Comparison of ENCODE assay signal across 29 cellular contexts in genomic region chr17:49928126-49928800, GRCh38. TPM values are rescaled to one million over a fixed set of nuclear protein-coding genes. Genes with fewer than 3 reads are reported as not detected.
DNase-seq lines count a peak whose midpoint lies in the region; ATAC-seq, FAIRE-seq and TF ChIP-seq lines count a peak whose summit lies in the region.
"Had no signal": no experiment of that assay in that cellular context is flagged by ENCODE, and none has a peak within 500 bp of the region (broad histone marks: within the 10 kb centered on the region; RNA-seq: fewer than 3 reads in every experiment).

No MANE protein-coding gene starts in this region.

- H3K79me2 ChIP-seq in astrocyte (ENCODE audit: insufficient read depth, low read length) (no peaks in the 10 kb centered on the region), trophoblast cell (ENCODE audit: control insufficient read depth, insufficient read depth, low read length, poor library complexity) (no peaks in the 10 kb centered on the region)

- H2AFZ ChIP-seq in astrocyte (ENCODE audit: low read depth, low read length) (no peak overlapping the region), trophoblast cell (ENCODE audit: insufficient read depth, low read length, poor library complexity) (no peak overlapping the region)

- TF ChIP-seq CTCF in astrocyte (IDR thresholded peaks at IDR 0.05; ENCODE audit: insufficient read depth, low read depth, low read length), result no peak
- no peak for TF ChIP-seq CTCF in nephron progenitor cell (IDR thresholded peaks at IDR 0.05)

- ATAC-seq in HG03342 (IDR thresholded peaks at IDR 0.05; ENCODE audit: unreplicated experiment), result no peak
- ATAC-seq: activated CD4-positive, CD25-positive, alpha-beta regulatory T cell treated with anti-CD3 and anti-CD28 coated beads, Interleukin-2, amount 50 U/mL, for 24 hours; activated T-cell treated with anti-CD3 and anti-CD28 coated beads, Interleukin-2, amount 50 U/mL, for 72 hours; left lung; right lobe of liver; T-cell had no signal

- H3K4me3 Mint-ChIP-seq in astrocyte (ENCODE audit: unreplicated experiment) (no peak overlapping the region), nephron progenitor cell (no peak overlapping the region)
- H3K4me3 Mint-ChIP-seq: activated T-cell treated with anti-CD3 and anti-CD28 coated beads, Interleukin-2, amount 50 U/mL, for 72 hours; CD4-positive, alpha-beta T cell; T-cell had no signal

- WGBS in trophoblast cell (ENCODE audit: extremely low coverage, insufficient coverage, insufficient read length), result no CpG with 5 or more reads among the region's 10 CpGs

- H2BK120ac ChIP-seq in trophoblast cell (ENCODE audit: insufficient read depth, low read length, poor library complexity), result no peak overlapping the region

- peak overlapping the region; percentile 6 for H4K91ac ChIP-seq in trophoblast cell (ENCODE audit: low read depth, low read length)

- no peaks in the 10 kb centered on the region for H3K36me3 ChIP-seq in astrocyte (ENCODE audit: insufficient read depth, low read length)
- no peaks in the 10 kb centered on the region for H3K36me3 ChIP-seq in trophoblast cell (ENCODE audit: control insufficient read depth in 1 of 2, insufficient read depth in 2 of 2, low read length in 2 of 2)
- H3K36me3 ChIP-seq: ascending aorta, left lung, right lobe of liver, transverse colon had no signal

- H3K4me1 ChIP-seq in astrocyte (ENCODE audit: insufficient read depth, low read length) (peaks cover 22% of the 10 kb centered on the region), trophoblast cell (ENCODE audit: control insufficient read depth in 1 of 2, insufficient read depth in 2 of 2, low read length in 2 of 2) (peaks cover 0 to 6% of the 10 kb centered on the region in 2 experiments)
- H3K4me1 ChIP-seq: ascending aorta, left lung, right lobe of liver, transverse colon had no signal

- no peak overlapping the region for H4K8ac ChIP-seq in trophoblast cell (ENCODE audit: low read depth, low read length)

- H3K36me3 Mint-ChIP-seq in astrocyte (ENCODE audit: low read depth, unreplicated experiment), result peaks cover 2% of the 10 kb centered on the region
- no peaks in the 10 kb centered on the region for H3K36me3 Mint-ChIP-seq in nephron progenitor cell (ENCODE audit: low read depth)
- H3K36me3 Mint-ChIP-seq: T-cell had no signal

- H2BK12ac ChIP-seq in trophoblast cell (ENCODE audit: low read length), result no peak overlapping the region

- H3K27ac Mint-ChIP-seq in astrocyte (ENCODE audit: unreplicated experiment), result no peak overlapping the region
- H3K27ac Mint-ChIP-seq in nephron progenitor cell, result no peak overlapping the region
- H3K27ac Mint-ChIP-seq: activated T-cell treated with anti-CD3 and anti-CD28 coated beads, Interleukin-2, amount 50 U/mL, for 72 hours; CD4-positive, alpha-beta T cell; progenitor cell of endocrine pancreas; T-cell had no signal

- H3K9me3 Mint-ChIP-seq in astrocyte (ENCODE audit: unreplicated experiment) (no peaks in the 10 kb centered on the region), nephron progenitor cell (no peaks in the 10 kb centered on the region)
- H3K9me3 Mint-ChIP-seq: activated T-cell treated with anti-CD3 and anti-CD28 coated beads, Interleukin-2, amount 50 U/mL, for 72 hours; CD4-positive, alpha-beta T cell; T-cell had no signal

- H3K27me3 ChIP-seq in astrocyte (ENCODE audit: insufficient read depth, low read length) (peaks cover 14% of the 10 kb centered on the region), trophoblast cell (ENCODE audit: insufficient read depth, low read length) (no peaks in the 10 kb centered on the region)
- H3K27me3 ChIP-seq: ascending aorta, right lobe of liver had no signal

- H3K18ac ChIP-seq in trophoblast cell (ENCODE audit: low read length), result no peak overlapping the region

- FAIRE-seq in astrocyte (lab: Jason Lieb, UNC), result no peak
- FAIRE-seq: GM18507, islet of Langerhans, TTC549 had no signal

- no peaks in the 10 kb centered on the region for H4K20me1 ChIP-seq in astrocyte (ENCODE audit: insufficient read depth, low read length)

- H3K4me2 ChIP-seq in astrocyte (ENCODE audit: low read length), result peak overlapping the region; percentile 24
- H3K4me2 ChIP-seq in trophoblast cell (ENCODE audit: low read length), result no peak overlapping the region

- no peak overlapping the region for H3K27ac ChIP-seq in astrocyte (ENCODE audit: low read depth, low read length)
- H3K27ac ChIP-seq in trophoblast cell (ENCODE audit: low read depth, low read length), result no peak overlapping the region
- H3K27ac ChIP-seq: ascending aorta, coronary artery, left lung, right lobe of liver, transverse colon had no signal

- H3K9me3 ChIP-seq in astrocyte (ENCODE audit: insufficient read depth, low read depth, low read length) (no peaks in the 10 kb centered on the region), trophoblast cell (ENCODE audit: insufficient read depth, low read depth, low read length) (peaks cover 2% of the 10 kb centered on the region)
- H3K9me3 ChIP-seq: ascending aorta, left lung, right lobe of liver, transverse colon had no signal

- peaks cover 56% of the 10 kb centered on the region for H3K27me3 Mint-ChIP-seq in astrocyte (ENCODE audit: low read depth, unreplicated experiment)
- peaks cover 11% of the 10 kb centered on the region for H3K27me3 Mint-ChIP-seq in nephron progenitor cell (ENCODE audit: low read depth, poor library complexity)

- H2AK5ac ChIP-seq in trophoblast cell (ENCODE audit: low read length), result no peak overlapping the region

- H3K9ac ChIP-seq in astrocyte (ENCODE audit: low read length), result no peak overlapping the region
- H3K9ac ChIP-seq in trophoblast cell (ENCODE audit: low read length), result no peak overlapping the region

- H3K23ac ChIP-seq in trophoblast cell (ENCODE audit: low read length), result no peak overlapping the region

- H3K79me1 ChIP-seq in trophoblast cell (ENCODE audit: low read length), result peaks cover 3% of the 10 kb centered on the region

- H3K4me1 Mint-ChIP-seq in astrocyte (ENCODE audit: low read depth, unreplicated experiment), result peaks cover 11% of the 10 kb centered on the region
- peaks cover 28% of the 10 kb centered on the region for H3K4me1 Mint-ChIP-seq in nephron progenitor cell
- H3K4me1 Mint-ChIP-seq: T-cell had no signal

- no peak overlapping the region for H2BK5ac ChIP-seq in trophoblast cell (ENCODE audit: low read depth, low read length, poor library complexity)

- no peak overlapping the region for H3K14ac ChIP-seq in trophoblast cell (ENCODE audit: low read length)

- no peak overlapping the region for H3K4me3 ChIP-seq in astrocyte (ENCODE audit: insufficient read depth, low read depth, low read length)
- no peak overlapping the region for H3K4me3 ChIP-seq in trophoblast cell (ENCODE audit: low read depth, low read length)
- H3K4me3 ChIP-seq: ascending aorta, coronary artery, left lung, right lobe of liver, transverse colon had no signal

- H3K4ac ChIP-seq in trophoblast cell (ENCODE audit: low read depth, low read length), result no peak overlapping the region

- no peak overlapping the region for H4K12ac ChIP-seq in trophoblast cell (ENCODE audit: low read depth, low read length)

- DNase-seq in EL, result peak; percentile 11
- peak; percentile 26 for DNase-seq in HT1080 (ENCODE audit: low read depth)
- DNase-seq in astrocyte (ENCODE audit: low read depth), result no peak
- DNase-seq in trophoblast cell, result no peak
- DNase-seq in nephron progenitor cell, result no peak
- DNase-seq in stimulated activated CD4-positive, alpha-beta T cell treated with anti-CD3 and anti-CD28 coated beads, Interleukin-1b, Interleukin-23, amount 100 ng/mL, for 48 hours, result no peak
- DNase-seq: activated CD4-positive, alpha-beta T cell treated with anti-CD3 and anti-CD28 coated beads, Interleukin-2, amount 50 U/mL, for 48 hours; activated T-cell treated with anti-CD3 and anti-CD28 coated beads, Interleukin-2, amount 50 U/mL, for 72 hours; CD4-positive, alpha-beta T cell; effector CD8-positive, alpha-beta T cell; NCI-H146; NCI-H446; NCI-H774; right lobe of liver; RPMI8226; stimulated activated CD4-positive, alpha-beta T cell treated with anti-CD3 and anti-CD28 coated beads, Interleukin-4, amount 100 ng/mL, for 4 hours; T-cell; transverse colon had no signal

RNA-seq across cellular contexts. Expression of gene DLX4, which starts 40.7 kb away (rescaled TPM):
- total RNA-seq in HT1080 (2014; rRNA removed; shearing (Covaris generic)), result 0.10 and 0.31 TPM in 2 replicates
- polyA plus RNA-seq in HT1080 (2015; cell fraction: cytosol; rRNA removed), result 0.10 and 0.67 TPM in 2 replicates
- polyA plus RNA-seq in HT1080 (2015; cell fraction: nucleus; rRNA removed), result 0.32 and 1.7 TPM in 2 replicates
- not detected in 2 replicates for total RNA-seq in astrocyte
- polyA plus RNA-seq in trophoblast cell (2013), result 11.8 and 12.7 TPM in 2 replicates
- total RNA-seq: ascending aorta, glomerular endothelial cell, IMR-90, right lobe of liver, transverse colon had no signal
- polyA plus RNA-seq: IMR-90 had no signal

Comparison
In these comparisons a context has a peak if more than half of its experiments do, and no peak if none do; other contexts are left out.
1. DNase-seq: peak in EL (single experiment) and HT1080 (single experiment); none in astrocyte (single experiment), trophoblast cell (0 of 2), nephron progenitor cell (single experiment) and stimulated activated CD4-positive, alpha-beta T cell treated with anti-CD3 and anti-CD28 coated beads, Interleukin-1b, Interleukin-23, amount 100 ng/mL, for 48 hours (single experiment).